9 cellular contexts compared by ENCODE assay signal in the genomic region with DNA sequence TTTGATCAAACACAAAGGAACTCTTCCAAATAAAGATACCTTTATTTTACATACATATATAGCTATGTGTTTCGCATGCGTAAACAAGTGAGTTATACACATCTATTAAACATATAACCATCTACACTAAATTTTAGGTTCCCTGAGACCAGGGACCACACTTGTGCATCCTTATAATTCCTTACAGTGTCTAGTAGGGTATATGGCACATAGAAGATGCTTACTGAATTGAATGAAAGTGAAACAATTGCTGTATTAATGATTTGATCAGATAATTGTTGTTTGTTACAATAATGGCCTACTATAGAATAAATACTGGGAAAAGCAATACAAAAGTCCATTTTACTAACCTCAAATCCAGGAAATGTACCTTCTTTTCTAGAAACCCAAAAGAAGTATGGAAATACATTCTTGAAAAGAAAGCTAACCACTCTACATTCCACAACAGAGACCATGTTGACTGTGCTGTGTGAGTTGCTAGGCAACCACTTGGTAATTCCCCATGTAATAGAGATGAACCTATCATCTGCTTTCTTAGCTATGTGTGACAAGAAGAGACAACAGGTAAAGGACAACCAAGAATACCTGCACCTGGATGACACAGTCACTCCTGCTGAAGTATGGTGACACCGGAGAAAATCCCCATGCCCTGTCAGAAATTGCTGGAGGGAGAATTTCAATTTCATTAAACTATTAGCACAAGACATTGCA. TPM values are rescaled to one million over a fixed set of nuclear protein-coding genes. Genes with fewer than 3 reads are reported as not detected.
DNase-seq lines count a peak whose midpoint lies in the region; ATAC-seq and TF ChIP-seq lines count a peak whose summit lies in the region.
"Had no signal": no experiment of that assay in that cellular context is flagged by ENCODE, and none has a peak within 500 bp of the region (broad histone marks: within the 10 kb centered on the region; RNA-seq: fewer than 3 reads in every experiment).

No MANE protein-coding gene starts in this region.

- no peaks in the 10 kb centered on the region for H3K9me2 ChIP-seq in PC-3 (replicated peaks; ENCODE audit: low read length)

- peak; percentile 47 for ATAC-seq in GM21423 (IDR thresholded peaks at IDR 0.05; ENCODE audit: unreplicated experiment)
- no peak for ATAC-seq in PC-3
- ATAC-seq in HG03095 (IDR thresholded peaks at IDR 0.05; ENCODE audit: unreplicated experiment) = no peak
- no peak for ATAC-seq in left colon

- no peaks in the 10 kb centered on the region for H4K20me1 ChIP-seq in PC-3 (ENCODE audit: low read length)

- no peak overlapping the region for H3K4me2 ChIP-seq in PC-3 (ENCODE audit: low read length)

- H3K36me3 ChIP-seq in PC-3 (ENCODE audit: low read depth, low read length) = 0 out of 2 replicates have a peak, but pooled peaks cover 2% of the 10 kb centered on the region
- no peaks in the 10 kb centered on the region for H3K36me3 ChIP-seq in sigmoid colon

- no peak for TF ChIP-seq POLR2A in sigmoid colon (IDR thresholded peaks at IDR 0.05)

- WGBS in sigmoid colon, 2 donors = 97 to 98% methylated on average over 3 of the region's 3 CpGs

- H3K79me2 ChIP-seq in PC-3 (ENCODE audit: low read length) = no peaks in the 10 kb centered on the region

- TF ChIP-seq CTCF in PC-3 (conservative IDR thresholded peaks at IDR 0.05; ENCODE audit: low read depth, low read length) = no peak
- TF ChIP-seq CTCF in sigmoid colon (IDR thresholded peaks at IDR 0.05) = no peak

- intact Hi-C loops in PC-3 (cut with micrococcal nuclease) (no loop called here), sigmoid colon (cut with DNase I) (no loop called here), left colon (cut with DNase I, micrococcal nuclease) (no loop called here)

- BruUV-seq in PC-3 (replicated peaks; lab: Mats Ljungman, UMichigan) = no TSS peak

- peaks cover 3% of the 10 kb centered on the region for H3F3A ChIP-seq in PC-3 (ENCODE audit: low read length, unreplicated experiment)

- H3K27ac ChIP-seq in PC-3 (ENCODE audit: low read length) (no peak overlapping the region), sigmoid colon (no peak overlapping the region)

- peaks cover 22% of the 10 kb centered on the region for H3K4me1 ChIP-seq in PC-3 (ENCODE audit: insufficient read depth, low read length)
- no peaks in the 10 kb centered on the region for H3K4me1 ChIP-seq in sigmoid colon

- CTCF ChIA-PET in PC-3 (lab: Charles Lee) = interaction anchor here (0.5 to 0.7 kb wide), 3 partner anchors 15 to 301 kb away, joined by 3 to 4 read pairs (median 4); no protein-coding TSS in a partner anchor

- no peak overlapping the region for H3K4me3 ChIP-seq in PC-3 (ENCODE audit: low read length)
- no peak overlapping the region for H3K4me3 ChIP-seq in sigmoid colon

- H2AFZ ChIP-seq in PC-3 (ENCODE audit: low read length) = no peak overlapping the region

- TF ChIP-seq EP300 in sigmoid colon (IDR thresholded peaks at IDR 0.05) = no peak

- H3K9ac ChIP-seq in PC-3 (ENCODE audit: low read length) = no peak overlapping the region

- H3K27me3 ChIP-seq in PC-3 (ENCODE audit: low read length) (no peaks in the 10 kb centered on the region), sigmoid colon (no peaks in the 10 kb centered on the region)

- peak; percentile 27 for DNase-seq in ELR (ENCODE audit: low read depth)
- peak; percentile 64 for DNase-seq in PC-3
- peak; percentile 89 for DNase-seq in kidney tubule cell (ENCODE audit: low spot score)
- no peak for DNase-seq in sigmoid colon
- DNase-seq in NCI-H2107 (lab: John Stamatoyannopoulos, UW) = no peak
- no peak for DNase-seq in left colon

- H3K9me3 ChIP-seq in PC-3 (ENCODE audit: low read length) (peaks cover 6% of the 10 kb centered on the region), sigmoid colon (peaks cover 0 to 3% (median under 1%) of the 10 kb centered on the region in 4 donors)

- POLR2A ChIA-PET in PC-3 (lab: Charles Lee; ENCODE audit: unreplicated experiment) = interaction anchor here (0.5 to 0.6 kb wide), 2 partner anchors 10 to 463 kb away, joined by 5 to 9 read pairs; no protein-coding TSS in a partner anchor

RNA-seq across cellular contexts. Expression of gene CIPC, which starts 11.9 kb away (rescaled TPM):
- total RNA-seq in PC-3 (2014; rRNA removed) (26.0 and 26.6 TPM in 2 replicates), sigmoid colon (10 to 100 TPM; 59.7 to 96.1 (median 77.7) TPM), left colon (10 to 100 TPM; 50.4 to 52.0 TPM)
- 10 to 100 TPM; 14.8 to 21.0 (median 18.0) TPM for polyA plus RNA-seq in sigmoid colon

RNA-seq across cellular contexts. Expression of gene ZDHHC22, which starts 55.4 kb away (rescaled TPM):
- total RNA-seq in PC-3 (2014; rRNA removed) (0.15 and 0.81 TPM in 2 replicates), sigmoid colon (1 to 10 TPM in 2 of 4 donors, under 1 TPM in 2; 0.49 to 1.9 (median 1.0) TPM), left colon (not detected)
- under 1 TPM in 1 of 3 donors, not detected in 2; 0.67 TPM for polyA plus RNA-seq in sigmoid colon
- total RNA-seq: OCI-LY7 had no signal

RNA-seq across cellular contexts. Expression of gene IRF2BPL, which starts 57.7 kb away (rescaled TPM):
- total RNA-seq in PC-3 (2014; rRNA removed) (113 and 146 TPM in 2 replicates), sigmoid colon (10 to 100 TPM; 34.7 to 63.1 (median 57.9) TPM), left colon (10 to 100 TPM; 15.5 to 25.5 TPM)
- polyA plus RNA-seq in sigmoid colon = 10 to 100 TPM in 1 of 3 donors, 1 to 10 TPM in 2; 3.0 to 13.8 (median 6.6) TPM

Comparison
In these comparisons a context has a peak if more than half of its experiments do, and no peak if none do; other contexts are left out.
1. DNase-seq: peak in ELR (single experiment), PC-3 (single experiment) and kidney tubule cell (single experiment); none in sigmoid colon (single experiment), NCI-H2107 (single experiment) and left colon (0 of 2).